ENCODE assay signal across 28 cellular contexts in genomic region chr10:7133270-7133669, GRCh38.
"Had no signal": no experiment of that assay in that cellular context is flagged by ENCODE, and none has a peak within 500 bp of the region (broad histone marks: within the 10 kb centered on the region; RNA-seq: fewer than 3 reads in every experiment).

No MANE protein-coding gene starts in this region.

- H3K4me3 ChIP-seq: breast epithelium, SJSA1 had no signal

- H3K9me3 ChIP-seq: breast epithelium, SJSA1 had no signal

- H3K36me3 Mint-ChIP-seq: activated naive CD8-positive, alpha-beta T cell had no signal

- H3K36me3 ChIP-seq: breast epithelium, SJSA1 had no signal

- H3K27me3 ChIP-seq: breast epithelium, SJSA1 had no signal

- H3K27ac ChIP-seq: breast epithelium, RWPE1, SJSA1 had no signal

- ATAC-seq: activated CD8-positive, alpha-beta memory T cell treated with anti-CD3 and anti-CD28 coated beads, Interleukin-2, amount 10 ng/mL, durations not matched to agents 7 days and 5 days; Panc1; WTC11 had no signal

- DNase-seq: activated CD4-positive, alpha-beta T cell treated with anti-CD3 and anti-CD28 coated beads, Interleukin-2, amount 10 ng/mL, durations not matched to agents 24 days and 14 days; activated CD4-positive, alpha-beta T cell treated with anti-CD3 and anti-CD28 coated beads, Interleukin-2, amount 50 U/mL, for 48 hours; activated CD4-positive, CD25-positive, alpha-beta regulatory T cell treated with anti-CD3 and anti-CD28 coated beads, Interleukin-2, amount 50 U/mL, for 72 hours; activated CD8-positive, alpha-beta memory T cell treated with anti-CD3 and anti-CD28 coated beads, Interleukin-2, amount 10 ng/mL, durations not matched to agents 7 days and 5 days; activated effector memory CD4-positive, alpha-beta T cell treated with Interleukin-2 at 50 U/mL for 16 hours; activated naive CD4-positive, alpha-beta T cell treated with Interleukin-2 at 50 U/mL for 16 hours; activated T-cell treated with anti-CD3 and anti-CD28 coated beads, Interleukin-2, amount 50 U/mL, for 24 hours; amygdala; Karpas-422; NCI-H1105 treated with DMSO at 0.1 percent for 48 hours; NCI-H1436 treated with DMSO at 0.1 percent for 48 hours; NCI-H187; NCI-H2081; NCI-H2171 treated with DMSO at 0.1 percent for 48 hours; NCI-H226; NCI-H510A; NCI-H526 treated with DMSO at 0.1 percent for 48 hours; NK-92 treated with Interleukin-12 subunit alpha and Interleukin-12 subunit beta, amount 100 ng/mL, for 24 hours; OCI-M1; Right ventricle myocardium superior had no signal

- H3K4me3 Mint-ChIP-seq: activated CD4-positive, alpha-beta T cell treated with anti-CD3 and anti-CD28 coated beads, Interleukin-2, amount 10 ng/mL, durations not matched to agents 24 days and 14 days; activated CD8-positive, alpha-beta memory T cell treated with anti-CD3 and anti-CD28 coated beads, Interleukin-2, amount 10 ng/mL, durations not matched to agents 7 days and 5 days; activated naive CD8-positive, alpha-beta T cell; activated T-cell treated with anti-CD3 and anti-CD28 coated beads, Interleukin-2, amount 50 U/mL, for 24 hours; activated T-helper 1 cell treated with anti-CD3 and anti-CD28 coated beads, Interleukin-12 subunit alpha, Interleukin-12 subunit beta, Interleukin-2, Interleukin-4 antibody, amounts not matched to agents 30 ng/mL and 10 ng/mL and 1 ng/mL, durations not matched to agents 14 hours and 24 hours and 36 hours; T-helper 1 cell treated with Interleukin-12 subunit alpha and Interleukin-12 subunit beta and Interleukin-4 antibody, amounts not matched to agents 30 μg/mL and 1 μg/mL, for 36 hours; WTC11 had no signal

- H3K4me1 ChIP-seq: breast epithelium, SJSA1 had no signal

- H3K27ac Mint-ChIP-seq: activated CD4-positive, alpha-beta T cell treated with anti-CD3 and anti-CD28 coated beads, Interleukin-2, amount 10 ng/mL, durations not matched to agents 24 days and 14 days; activated CD8-positive, alpha-beta memory T cell treated with anti-CD3 and anti-CD28 coated beads, Interleukin-2, amount 10 ng/mL, durations not matched to agents 7 days and 5 days; activated naive CD8-positive, alpha-beta T cell; activated T-cell treated with anti-CD3 and anti-CD28 coated beads, Interleukin-2, amount 50 U/mL, for 24 hours; activated T-helper 1 cell treated with anti-CD3 and anti-CD28 coated beads, Interleukin-12 subunit alpha, Interleukin-12 subunit beta, Interleukin-2, Interleukin-4 antibody, amounts not matched to agents 30 ng/mL and 10 ng/mL and 1 ng/mL, durations not matched to agents 14 hours and 24 hours and 36 hours; T-helper 1 cell treated with Interleukin-12 subunit alpha and Interleukin-12 subunit beta and Interleukin-4 antibody, amounts not matched to agents 30 μg/mL and 1 μg/mL, for 36 hours; WTC11 had no signal
